ENCODE assay signal across 13 cellular contexts in genomic region chr10:122181901-122182799, GRCh38.
DNase-seq lines count a peak whose midpoint lies in the region; ATAC-seq, FAIRE-seq and TF ChIP-seq lines count a peak whose summit lies in the region.
"Had no signal": no experiment of that assay in that cellular context is flagged by ENCODE, and none has a peak within 500 bp of the region (broad histone marks: within the 10 kb centered on the region; RNA-seq: fewer than 3 reads in every experiment).

No MANE protein-coding gene starts in this region.

- H2BK120ac ChIP-seq in IMR-90 (ENCODE audit: low read depth, low read length), result 0 out of 2 replicates have a peak overlapping the region, but pooled peaks have one; percentile 3

- H3K23ac ChIP-seq in IMR-90 (ENCODE audit: low read depth, low read length), result no peak overlapping the region

- peaks cover 14 to 54% of the 10 kb centered on the region in 2 experiments for H3K79me1 ChIP-seq in IMR-90 (ENCODE audit: low read depth in 1 of 2, low read length in 2 of 2)

- H2BK15ac ChIP-seq in IMR-90 (ENCODE audit: low read depth, low read length), result 0 out of 3 replicates have a peak overlapping the region, but pooled peaks have one; percentile 2

- peak overlapping the region; percentile 2; the same call in 1 of the 2 replicates for H2BK20ac ChIP-seq in IMR-90 (ENCODE audit: low read depth, low read length)

- H3K56ac ChIP-seq in IMR-90 (ENCODE audit: extremely low read depth, insufficient read depth, low read length), result no peak overlapping the region; the same call in 1 of the 2 replicates

- in situ Hi-C loops in IMR-90 (cut with MboI; ENCODE audit: low sequenced_read_pairs), result no loop called here
- in situ Hi-C loops in astrocyte of the cerebellum (cut with HindIII; ENCODE audit: low sequenced_read_pairs), result no loop called here

- H4K20me1 ChIP-seq in IMR-90 (ENCODE audit: insufficient read depth, low read length), result peaks cover 9% of the 10 kb centered on the region; the same call in 1 of the 2 replicates

- no peak for FAIRE-seq in kidney (lab: Jason Lieb, UNC)
- FAIRE-seq: endometrium had no signal

- H2AK9ac ChIP-seq in IMR-90 (replicated peaks; ENCODE audit: low read depth, low read length, poor library complexity), result no peak overlapping the region

- BruUV-seq in IMR-90 (replicated peaks; lab: Mats Ljungman, UMichigan), result no TSS peak

- peak overlapping the region; percentile 8; the same call in 1 of the 2 replicates for H3K4ac ChIP-seq in IMR-90 (ENCODE audit: low read depth, low read length)

- no peak overlapping the region for H3K27ac ChIP-seq in IMR-90 (ENCODE audit: insufficient read depth, low read length)
- H3K27ac ChIP-seq in kidney (ENCODE audit: low read depth in 2 of 2, low read length in 2 of 2), result no peak overlapping the region

- peaks cover 21% of the 10 kb centered on the region for H3K9me1 ChIP-seq in IMR-90 (ENCODE audit: insufficient read depth, low read length)

- H3K36me3 ChIP-seq in IMR-90 (ENCODE audit: control insufficient read depth, insufficient read depth, low read length), result no peaks in the 10 kb centered on the region
- no peaks in the 10 kb centered on the region for H3K36me3 ChIP-seq in kidney (ENCODE audit: control insufficient read depth in 1 of 2, insufficient read depth in 2 of 2, low read length in 2 of 2)

- H2AK5ac ChIP-seq in IMR-90 (ENCODE audit: low read depth, low read length), result peak overlapping the region; percentile 63; the same call in 1 of the 2 replicates

- H4K5ac ChIP-seq in IMR-90 (ENCODE audit: low read depth, low read length), result no peak overlapping the region

- H3K4me1 ChIP-seq in IMR-90 (ENCODE audit: control insufficient read depth, insufficient read depth, low read length) (peaks cover 10% of the 10 kb centered on the region), kidney (ENCODE audit: control insufficient read depth in 1 of 2, insufficient read depth in 1 of 2, low read depth in 1 of 2, low read length in 2 of 2) (peaks cover 0 to 2% of the 10 kb centered on the region in 2 donors)

- POLR2A ChIA-PET in IMR-90 (lab: Charles Lee; ENCODE audit: unreplicated experiment), result no interaction called here
- POLR2A ChIA-PET in GM10248 (lab: Yijun Ruan, JAX), result no interaction called here

- dilution Hi-C loops in IMR-90 (cut with HindIII; ENCODE audit: low sequenced_read_pairs, unreplicated experiment), result no loop called here

- H3K14ac ChIP-seq in IMR-90 (replicated peaks; ENCODE audit: low read depth, low read length), result 0 out of 2 replicates have a peak overlapping the region, but pooled peaks have one; percentile 8

- H3K4me3 ChIP-seq in AG10803 (ENCODE audit: low read length) (no peak overlapping the region), IMR-90 (ENCODE audit: insufficient read depth, low read depth, low read length) (no peak overlapping the region), astrocyte of the cerebellum (ENCODE audit: low read depth, low read length) (no peak overlapping the region), kidney (ENCODE audit: low read length in 2 of 2) (no peak overlapping the region)

- TF ChIP-seq RAD21 in IMR-90 (IDR thresholded peaks at IDR 0.05; ENCODE audit: low read length), result no peak

- H4K91ac ChIP-seq in IMR-90 (ENCODE audit: insufficient read depth, low read depth, low read length), result peak overlapping the region; percentile 4; the same call in 1 of the 2 replicates

- CTCF ChIA-PET in IMR-90 (lab: Yijun Ruan, JAX) (interaction anchor here (1.0 to 1.6 kb wide), 2 partner anchors 14 to 40 kb away, joined by 4 read pairs; no protein-coding TSS in a partner anchor), GM10248 (lab: Yijun Ruan, JAX) (interaction anchor here (1.0 kb wide), 1 partner anchor 23 kb away, joined by 4 read pairs; no protein-coding TSS in a partner anchor)

- H2BK5ac ChIP-seq in IMR-90 (ENCODE audit: low read depth, low read length, poor library complexity, severe bottlenecking), result no peak overlapping the region

- H2AFZ ChIP-seq in IMR-90 (replicated peaks; ENCODE audit: low read length, poor library complexity), result no peak overlapping the region

- WGBS in IMR-90 (ENCODE audit: extremely low coverage in 2 of 2, insufficient read length in 1 of 2), 2 experiments, result 93% methylated on average over 6 of the region's 13 CpGs; no CpG with 5 or more reads in 1 of the 2 experiments

- intact Hi-C loops in IMR-90 (cut with micrococcal nuclease), result no loop called here
- intact Hi-C loops in kidney (cut with DNase I), result no loop called here

- TF ChIP-seq CTCF in AG10803 (conservative IDR thresholded peaks at IDR 0.05; ENCODE audit: low read length) (no peak), IMR-90 (conservative IDR thresholded peaks at IDR 0.05; ENCODE audit: low read depth, low read length) (no peak), astrocyte of the cerebellum (IDR thresholded peaks at IDR 0.05; ENCODE audit: low read depth, low read length, missing control alignments) (no peak), kidney (IDR thresholded peaks at IDR 0.05; ENCODE audit: borderline replicate concordance, extremely low read depth, insufficient read depth) (no peak), GM10248 (IDR thresholded peaks at IDR 0.05; ENCODE audit: control extremely low read depth, extremely low read depth, low read depth, missing control alignments) (no peak)

- no peak for TF ChIP-seq POLR2A in IMR-90 (IDR thresholded peaks at IDR 0.05; ENCODE audit: low read depth, low read length)

- H3K9me3 ChIP-seq in IMR-90 (ENCODE audit: control insufficient read depth, insufficient read depth, low read length) (no peaks in the 10 kb centered on the region), kidney (ENCODE audit: control insufficient read depth in 1 of 2, low read length in 2 of 2) (no peaks in the 10 kb centered on the region)

- H3K27me3 ChIP-seq in IMR-90 (ENCODE audit: control insufficient read depth, insufficient read depth, low read length), result no peaks in the 10 kb centered on the region

- no peak overlapping the region for H3K18ac ChIP-seq in IMR-90 (ENCODE audit: low read depth, low read length)

- H4K8ac ChIP-seq in IMR-90 (ENCODE audit: low read depth in 2 of 2, low read length in 2 of 2), result no peak overlapping the region

- ATAC-seq in IMR-90 (ENCODE audit: low read depth) (no peak), GM21515 (IDR thresholded peaks at IDR 0.05; ENCODE audit: unreplicated experiment) (no peak), HG02678 (IDR thresholded peaks at IDR 0.05; ENCODE audit: unreplicated experiment) (no peak)
- ATAC-seq: CD8-positive, alpha-beta T cell had no signal

- H3K9ac ChIP-seq in IMR-90 (ENCODE audit: low read depth, low read length) (no peak overlapping the region), kidney (ENCODE audit: low read length in 2 of 2) (no peak overlapping the region)

- H3K4me2 ChIP-seq in IMR-90 (ENCODE audit: low read depth, low read length), result no peak overlapping the region

- DNase-seq in AG10803 (ENCODE audit: low read depth), result peak; percentile 69
- peak; percentile 41 for DNase-seq in IMR-90
- DNase-seq in astrocyte of the cerebellum (ENCODE audit: low read depth), result peak; percentile 54
- peak; percentile 2 for DNase-seq in kidney
- no peak for DNase-seq in NCI-H2171 treated with DMSO at 0.1 percent for 48 hours (lab: John Stamatoyannopoulos, UW)
- DNase-seq in GM10248 (ENCODE audit: extremely low spot score), result no peak
- DNase-seq: activated CD4-positive, alpha-beta T cell treated with anti-CD3 and anti-CD28 coated beads for 48 hours; activated naive CD4-positive, alpha-beta T cell; CD8-positive, alpha-beta T cell; NCI-H2171 had no signal

TF ChIP-seq in IMR-90, 13 proteins besides CTCF, POLR2A, EP300 and RAD21:
- TF ChIP-seq BHLHE40 (IDR thresholded peaks at IDR 0.05; ENCODE audit: low read depth, low read length) (no peak), MAZ (IDR thresholded peaks at IDR 0.05; ENCODE audit: borderline replicate concordance, low read depth, low read length) (no peak), FOS (IDR thresholded peaks at IDR 0.05; ENCODE audit: low read depth, low read length) (no peak), USF2 (IDR thresholded peaks at IDR 0.05; ENCODE audit: low read depth, low read length) (no peak), ELK1 (IDR thresholded peaks at IDR 0.05; ENCODE audit: borderline replicate concordance, low read depth, low read length) (no peak), RCOR1 (IDR thresholded peaks at IDR 0.05; ENCODE audit: insufficient replicate concordance, low read length) (no peak), CEBPB (IDR thresholded peaks at IDR 0.05; ENCODE audit: low read depth, low read length) (no peak), RFX5 (IDR thresholded peaks at IDR 0.05; ENCODE audit: low read depth, low read length) (no peak), MXI1 (IDR thresholded peaks at IDR 0.05; ENCODE audit: borderline replicate concordance, low read depth, low read length) (no peak), SMC3 (IDR thresholded peaks at IDR 0.05; ENCODE audit: low read depth, low read length) (no peak), CHD1 (IDR thresholded peaks at IDR 0.05; ENCODE audit: low read depth, low read length) (no peak), NFE2L2 (IDR thresholded peaks at IDR 0.05; ENCODE audit: low read depth, low read length) (no peak), MAFK (IDR thresholded peaks at IDR 0.05; ENCODE audit: low read depth, low read length) (no peak)

Comparison
In these comparisons a context has a peak if more than half of its experiments do, and no peak if none do; other contexts are left out.
1. DNase-seq: peak in AG10803 (single experiment), IMR-90 (single experiment), astrocyte of the cerebellum (single experiment) and kidney (single experiment); none in NCI-H2171 treated with DMSO at 0.1 percent for 48 hours (single experiment) and GM10248 (single experiment).